In the genomic region with DNA sequence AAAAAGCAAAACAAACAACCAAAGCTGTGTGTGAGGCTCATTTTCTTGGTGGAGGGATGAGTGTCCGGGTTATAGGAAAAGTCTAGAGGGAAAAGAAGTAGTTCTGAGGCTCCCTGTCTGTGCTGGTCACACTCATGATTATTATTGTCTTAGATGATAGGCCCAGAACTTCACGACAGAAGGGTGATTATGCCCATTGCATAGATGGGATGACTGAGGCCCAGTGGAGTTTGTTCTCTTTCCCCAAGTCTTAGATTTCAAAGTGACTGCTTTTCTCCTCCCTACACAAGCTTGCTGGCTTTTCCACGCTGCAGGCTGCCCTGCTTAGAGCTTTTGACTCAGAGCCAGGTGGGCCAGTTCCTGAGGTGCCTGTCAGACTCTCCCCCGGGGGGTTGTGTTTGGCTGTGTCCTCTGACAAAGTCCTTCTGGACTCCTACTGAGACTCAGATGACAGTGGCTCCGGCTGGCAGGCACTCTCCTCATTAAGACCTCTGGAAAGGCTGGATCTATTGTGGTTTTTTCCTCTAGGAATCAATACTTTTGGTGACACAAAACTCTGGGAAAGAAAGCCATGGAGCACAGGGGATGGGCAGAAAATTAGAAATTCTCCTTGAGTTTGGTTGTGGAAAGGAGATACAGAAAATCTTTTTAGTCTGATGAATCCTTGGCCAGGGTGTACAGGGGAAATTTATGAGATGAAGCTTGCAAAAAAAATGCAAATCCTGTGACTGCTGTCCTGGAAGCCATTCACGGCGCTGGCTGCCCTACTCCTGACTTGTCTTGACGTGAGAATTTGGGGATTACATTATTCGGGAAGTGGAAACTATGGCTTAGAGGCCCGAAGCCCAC, we compare ENCODE assay signal across 24 cellular contexts.
DNase-seq lines count a peak whose midpoint lies in the region; ATAC-seq and TF ChIP-seq lines count a peak whose summit lies in the region.
"Had no signal": no experiment of that assay in that cellular context is flagged by ENCODE, and none has a peak within 500 bp of the region (broad histone marks: within the 10 kb centered on the region; RNA-seq: fewer than 3 reads in every experiment).

No MANE protein-coding gene starts in this region.

- peaks cover 0 to 16% (median 4%) of the 10 kb centered on the region in 11 donors for H3K9me3 ChIP-seq in heart right ventricle
- H3K9me3 ChIP-seq in left lung: peaks cover 0 to 12% of the 10 kb centered on the region in 2 donors
- H3K9me3 ChIP-seq: SK-N-SH had no signal

- no peaks in the 10 kb centered on the region for H3K36me3 ChIP-seq in heart right ventricle
- H3K36me3 ChIP-seq in left lung: no peaks in the 10 kb centered on the region
- H3K36me3 ChIP-seq: gastroesophageal sphincter, spleen had no signal

- intact Hi-C loops in Right ventricle myocardium inferior (cut with DNase I) (no loop called here), heart right ventricle (cut with DNase I) (no loop called here), sciatic nerve (cut with DNase I) (no loop called here), left lung (cut with DNase I) (no loop called here)

- no peak for TF ChIP-seq CTCF in heart right ventricle (IDR thresholded peaks at IDR 0.05)
- no peak for TF ChIP-seq CTCF in left lung (IDR thresholded peaks at IDR 0.05)

- H3K27me3 ChIP-seq in heart right ventricle (peaks cover 0 to 10% (median 0%) of the 10 kb centered on the region in 7 donors), left lung (no peaks in the 10 kb centered on the region)

- H3K4me1 ChIP-seq in heart right ventricle (no peaks in the 10 kb centered on the region), left lung (no peaks in the 10 kb centered on the region)
- H3K4me1 ChIP-seq: gastroesophageal sphincter, spleen had no signal

- WGBS in heart right ventricle, 2 donors: 51 to 56% methylated on average over 10 of the region's 10 CpGs

- in situ Hi-C loops in G401 (cut with HindIII; ENCODE audit: low sequenced_read_pairs): no loop called here

- ATAC-seq in Right ventricle myocardium inferior (peak; percentile 46), heart right ventricle (no peak), sciatic nerve (peak; percentile 46), left lung (no peak), GM18873 (IDR thresholded peaks at IDR 0.05; ENCODE audit: low FRiP score, unreplicated experiment) (no peak)
- ATAC-seq: activated CD4-positive, CD25-positive, alpha-beta regulatory T cell treated with anti-CD3 and anti-CD28 coated beads, Interleukin-2, amount 50 U/mL, for 24 hours; activated CD8-positive, alpha-beta memory T cell treated with anti-CD3 and anti-CD28 coated beads, Interleukin-2, amount 10 ng/mL, durations not matched to agents 7 days and 5 days; gastroesophageal sphincter; stimulated activated naive CD8-positive, alpha-beta T cell treated with anti-CD3 and anti-CD28 coated beads, Interleukin-15, Interleukin-2, amounts not matched to agents 100 U/mL and 50 U/mL, for 24 hours; T-helper 17 cell had no signal

- H3K27ac ChIP-seq in heart right ventricle: no peak overlapping the region
- no peak overlapping the region for H3K27ac ChIP-seq in left lung
- H3K27ac ChIP-seq: gastroesophageal sphincter, spleen had no signal

- H3K4me3 ChIP-seq in heart right ventricle (no peak overlapping the region), left lung (no peak overlapping the region)
- H3K4me3 ChIP-seq: gastroesophageal sphincter, spleen had no signal

- DNase-seq in Right ventricle myocardium inferior (ENCODE audit: missing footprints): no peak
- DNase-seq in heart right ventricle: no peak
- peak; percentile 19 for DNase-seq in G401 (ENCODE audit: low spot score)
- peak; percentile 11 for DNase-seq in cerebellar cortex (ENCODE audit: low spot score)
- DNase-seq in sciatic nerve (ENCODE audit: low spot score): no peak
- DNase-seq in left lung: no peak
- DNase-seq: activated CD4-positive, alpha-beta T cell treated with anti-CD3 and anti-CD28 coated beads, Interleukin-2, amount 50 U/mL, for 4 hours; activated CD8-positive, alpha-beta memory T cell treated with anti-CD3 and anti-CD28 coated beads, Interleukin-2, amount 10 ng/mL, durations not matched to agents 7 days and 5 days; activated naive CD4-positive, alpha-beta T cell; activated naive CD8-positive, alpha-beta T cell treated with anti-CD3 and anti-CD28 coated beads, Interleukin-2, amount 50 U/mL, for 24 hours; activated T-cell treated with anti-CD3 and anti-CD28 coated beads, Interleukin-2, amount 50 U/mL, for 4 hours; CD8-positive, alpha-beta memory T cell; DMS 273 treated with DMSO at 0.1 percent for 48 hours; mesenchymal stem cell; NCI-H1436 treated with DMSO at 0.1 percent for 48 hours; OCI-M1; SK-N-SH; spleen; stimulated activated CD4-positive, alpha-beta T cell treated with anti-CD3 and anti-CD28 coated beads, Interleukin-2, amount 100 ng/mL, for 24 hours; stimulated activated naive CD8-positive, alpha-beta T cell treated with anti-CD3 and anti-CD28 coated beads, Interleukin-15, Interleukin-2, amounts not matched to agents 100 U/mL and 50 U/mL, for 24 hours; T-helper 17 cell had no signal

Comparison
In these comparisons a context has a peak if more than half of its experiments do, and no peak if none do; other contexts are left out.
1. ATAC-seq: peak in Right ventricle myocardium inferior (single experiment) and sciatic nerve (single experiment); none in heart right ventricle (0 of 8), left lung (single experiment) and GM18873 (single experiment).
2. DNase-seq: peak in G401 (single experiment) and cerebellar cortex (single experiment); none in Right ventricle myocardium inferior (single experiment), heart right ventricle (0 of 2), sciatic nerve (single experiment) and left lung (0 of 2).